In the genomic region with DNA sequence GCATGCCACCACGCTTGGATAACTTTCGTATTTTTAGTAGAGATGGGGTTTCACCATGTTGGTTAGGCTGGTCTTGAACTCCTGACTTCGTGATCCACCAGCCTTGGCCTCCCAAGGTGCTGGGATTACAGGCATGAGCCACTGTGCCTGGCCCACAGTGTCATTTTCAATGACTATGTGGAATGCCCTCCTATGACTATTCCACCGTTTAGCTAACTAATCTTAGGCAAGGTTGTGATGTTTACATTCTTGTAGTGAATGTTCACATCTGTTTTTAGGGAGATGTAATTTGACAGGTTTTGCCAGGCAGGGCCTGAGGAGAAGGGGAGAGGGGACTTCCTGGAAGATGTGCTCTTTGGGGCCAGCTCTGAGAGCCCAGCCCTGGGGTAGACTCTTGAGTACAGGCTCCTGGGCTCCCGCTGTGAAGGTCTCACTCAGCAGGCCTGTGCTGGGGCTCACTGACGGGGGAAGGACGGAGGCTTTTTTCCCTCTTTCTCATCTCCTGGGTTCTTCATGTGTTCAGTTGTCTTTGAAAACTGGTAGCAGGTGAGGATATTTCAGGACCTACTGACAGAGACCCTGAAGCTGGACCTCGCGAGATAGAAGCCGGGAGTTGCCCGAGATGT, we compare ENCODE assay signal across 15 cellular contexts.
"Had no signal": no experiment of that assay in that cellular context is flagged by ENCODE, and none has a peak within 500 bp of the region (broad histone marks: within the 10 kb centered on the region; RNA-seq: fewer than 3 reads in every experiment).

No MANE protein-coding gene starts in this region.

- H3K27ac ChIP-seq: esophagus squamous epithelium, neural progenitor cell, parathyroid adenoma, skin epidermis, tibial artery, vagina had no signal

- H3K4me3 Mint-ChIP-seq: activated CD4-positive, alpha-beta T cell treated with anti-CD3 and anti-CD28 coated beads, Interleukin-2, amount 10 ng/mL, durations not matched to agents 7 days and 5 days; activated naive CD4-positive, alpha-beta T cell treated with anti-CD3 and anti-CD28 coated beads for 36 hours; mesothelial cell of epicardium; neural progenitor cell had no signal

- H3K9me3 Mint-ChIP-seq: activated naive CD4-positive, alpha-beta T cell treated with anti-CD3 and anti-CD28 coated beads for 36 hours had no signal

- H3K9ac ChIP-seq: neural progenitor cell, parathyroid adenoma had no signal

- DNase-seq: activated CD4-positive, alpha-beta T cell treated with anti-CD3 and anti-CD28 coated beads, Interleukin-2, amount 10 ng/mL, durations not matched to agents 7 days and 5 days; activated CD4-positive, CD25-positive, alpha-beta regulatory T cell; activated naive CD4-positive, alpha-beta T cell treated with anti-CD3 and anti-CD28 coated beads for 36 hours; activated T-cell treated with anti-CD3 and anti-CD28 coated beads, Interleukin-2, amount 50 U/mL, for 1 hour; central memory CD4-positive, alpha-beta T cell; esophagus squamous epithelium; kidney; stimulated activated CD4-positive, alpha-beta T cell treated with anti-CD3 and anti-CD28 coated beads, Interleukin-4, amount 100 ng/mL, for 4 hours; T-helper 2 cell had no signal

- H3K9me3 ChIP-seq: esophagus squamous epithelium, tibial artery, vagina had no signal

- H3K27me3 Mint-ChIP-seq: activated CD4-positive, alpha-beta T cell treated with anti-CD3 and anti-CD28 coated beads, Interleukin-2, amount 10 ng/mL, durations not matched to agents 7 days and 5 days had no signal

- H3K4me1 Mint-ChIP-seq: activated CD4-positive, alpha-beta T cell treated with anti-CD3 and anti-CD28 coated beads, Interleukin-2, amount 10 ng/mL, durations not matched to agents 7 days and 5 days; mesothelial cell of epicardium had no signal

- H3K27ac Mint-ChIP-seq: activated CD4-positive, alpha-beta T cell treated with anti-CD3 and anti-CD28 coated beads, Interleukin-2, amount 10 ng/mL, durations not matched to agents 7 days and 5 days; activated naive CD4-positive, alpha-beta T cell treated with anti-CD3 and anti-CD28 coated beads for 36 hours; mesothelial cell of epicardium had no signal

- H3K4me3 ChIP-seq: esophagus squamous epithelium, neural progenitor cell, skin epidermis, tibial artery, vagina had no signal

- H3K4me1 ChIP-seq: neural progenitor cell, parathyroid adenoma, tibial artery had no signal

- H3K27me3 ChIP-seq: esophagus squamous epithelium, neural progenitor cell, tibial artery, vagina had no signal

- H3K36me3 ChIP-seq: esophagus squamous epithelium, neural progenitor cell, tibial artery, vagina had no signal
